In the genomic region with DNA sequence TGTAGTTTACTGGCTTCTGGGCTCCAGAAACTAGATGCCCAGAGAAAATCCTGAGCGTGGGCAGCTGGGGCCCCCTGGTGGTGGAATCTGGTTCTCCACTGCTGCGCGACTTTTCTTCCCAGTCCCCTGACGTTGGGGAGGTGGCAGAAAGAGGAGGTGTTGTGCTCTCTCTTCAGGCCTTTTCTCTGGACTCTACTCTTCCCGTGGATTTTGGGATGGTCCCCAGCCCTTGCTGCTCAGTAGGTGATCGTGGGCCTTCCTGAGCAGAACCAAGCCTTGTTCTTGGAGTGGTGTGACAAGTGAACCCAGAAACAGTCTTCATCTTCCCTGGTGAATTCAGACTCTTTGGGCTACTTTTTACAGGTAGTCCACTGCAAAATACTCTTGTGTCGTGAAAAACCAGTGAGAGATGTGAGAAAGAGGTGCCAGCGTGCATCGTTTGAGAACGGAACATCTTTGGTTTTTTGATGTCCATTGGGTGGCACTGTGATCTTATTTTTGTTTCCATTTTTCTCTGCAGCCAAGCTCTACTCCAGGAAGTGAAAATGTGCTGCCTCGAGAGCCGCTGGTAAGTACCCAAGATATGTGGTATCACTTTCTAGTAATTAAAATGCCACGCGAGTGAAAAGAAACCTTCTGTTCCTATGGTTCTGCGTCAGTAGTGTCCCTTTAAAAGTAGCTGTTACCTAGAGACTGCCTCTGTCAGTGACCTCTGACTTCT, we compare ENCODE assay signal across 8 cellular contexts. TPM values are rescaled to one million over a fixed set of nuclear protein-coding genes. Genes with fewer than 3 reads are reported as not detected.
DNase-seq lines count a peak whose midpoint lies in the region; ATAC-seq and TF ChIP-seq lines count a peak whose summit lies in the region.

No MANE protein-coding gene starts in this region.

- CTCF ChIA-PET in HCT116 (lab: Charles Lee), result interaction anchor here (1.0 to 2.9 kb wide), 11 partner anchors 9 to 604 kb away, joined by 3 to 25 read pairs (median 5); partner anchors contain the start of genes CENPS and EXOSC10

- H2AFZ ChIP-seq in HCT116 (ENCODE audit: low read depth, low read length, poor library complexity, severe bottlenecking), result no peak overlapping the region

- H3K4me2 ChIP-seq in HCT116 (ENCODE audit: low read length), result peak overlapping the region; percentile 27; the same call in 1 of the 2 replicates

- no peaks in the 10 kb centered on the region for H3K27me3 ChIP-seq in GM06990 (replicated peaks; ENCODE audit: control insufficient read depth, insufficient read depth, low read length)
- H3K27me3 ChIP-seq in HCT116 (ENCODE audit: insufficient read depth, low read length), result no peaks in the 10 kb centered on the region
- no peaks in the 10 kb centered on the region for H3K27me3 ChIP-seq in heart left ventricle
- H3K27me3 ChIP-seq in prostate gland (replicated peaks; ENCODE audit: insufficient read depth), result no peaks in the 10 kb centered on the region

- H3K36me3 ChIP-seq in GM06990 (ENCODE audit: control insufficient read depth, insufficient read depth, low read length) (peaks cover 4% of the 10 kb centered on the region; the same call in 1 of the 2 replicates), HCT116 (ENCODE audit: control insufficient read depth in 1 of 2, insufficient read depth in 2 of 2, low read length in 2 of 2) (peaks cover 0 to 7% of the 10 kb centered on the region in 2 experiments; a peak in 1 of 4 replicates), heart left ventricle (peaks cover 0 to 14% (median 5%) of the 10 kb centered on the region in 9 donors), prostate gland (no peaks in the 10 kb centered on the region)

- H3K27ac ChIP-seq in HCT116 (ENCODE audit: low read depth, low read length), result no peak overlapping the region
- H3K27ac ChIP-seq in heart left ventricle, result peak overlapping the region in 10 of 12 donors; percentile 33 to 81 (median 58)
- peak overlapping the region; percentile 86 to 90 for H3K27ac ChIP-seq in prostate gland

- H3K4me1 ChIP-seq in HCT116 (ENCODE audit: control insufficient read depth in 1 of 2, insufficient read depth in 2 of 2, low read length in 2 of 2) (peaks cover 0 to 8% of the 10 kb centered on the region in 2 experiments; a peak in 3 of 4 replicates), heart left ventricle (peaks cover 0 to 28% (median 18%) of the 10 kb centered on the region in 12 donors), prostate gland (replicated peaks) (peaks cover 7% of the 10 kb centered on the region)

- no peaks in the 10 kb centered on the region for H3K9me3 Mint-ChIP-seq in activated naive CD8-positive, alpha-beta T cell treated with anti-CD3 and anti-CD28 coated beads for 36 hours

- H3K4me3 Mint-ChIP-seq in activated naive CD8-positive, alpha-beta T cell treated with anti-CD3 and anti-CD28 coated beads for 36 hours, result peak overlapping the region; percentile 70

- peak; percentile 69 for DNase-seq in GM06990 (ENCODE audit: extremely low read depth, insufficient read length)
- DNase-seq in HCT116 (ENCODE audit: low read depth, low spot score), result no peak
- DNase-seq in MV-4-11 (lab: John Stamatoyannopoulos, UW), result peak; percentile 87
- peak; percentile 44 for DNase-seq in SKM-1 (lab: John Stamatoyannopoulos, UW; ENCODE audit: unreplicated experiment)
- peak; percentile 75 for DNase-seq in activated naive CD8-positive, alpha-beta T cell treated with anti-CD3 and anti-CD28 coated beads for 36 hours
- peak; percentile 46 to 82 (median 63) for DNase-seq in heart left ventricle
- peak; percentile 76 for DNase-seq in prostate gland (ENCODE audit: low spot score)
- peak; percentile 86 for DNase-seq in ureter (ENCODE audit: low spot score)

- BruUV-seq in HCT116 (replicated peaks; lab: Mats Ljungman, UMichigan), result no TSS peak

- TF ChIP-seq RAD21 in HCT116 (IDR thresholded peaks at IDR 0.05; ENCODE audit: low read depth), result peak; percentile 90

- peaks cover 7% of the 10 kb centered on the region for H3K36me3 Mint-ChIP-seq in activated naive CD8-positive, alpha-beta T cell treated with anti-CD3 and anti-CD28 coated beads for 36 hours

- POLR2A ChIA-PET in HCT116 (lab: Charles Lee), result no interaction called here

- H3K4me3 ChIP-seq in GM06990 (replicated peaks; ENCODE audit: low read depth, low read length) (peak overlapping the region; percentile 50), HCT116 (replicated peaks in 1 of 2; ENCODE audit: low read depth in 1 of 2, low read length in 2 of 2) (no peak overlapping the region), heart left ventricle (peak overlapping the region in 9 of 12 donors; percentile 11 to 50 (median 30)), prostate gland (no peak overlapping the region)

- peaks cover 48% of the 10 kb centered on the region for H3K4me1 Mint-ChIP-seq in activated naive CD8-positive, alpha-beta T cell treated with anti-CD3 and anti-CD28 coated beads for 36 hours

- H3K79me2 ChIP-seq in HCT116 (ENCODE audit: insufficient read depth, low read length), result peaks cover 96% of the 10 kb centered on the region

- TF ChIP-seq CTCF in GM06990 (IDR thresholded peaks at IDR 0.05; ENCODE audit: insufficient read depth, low read length, poor library complexity, severe bottlenecking) (peak; percentile 95), HCT116 (IDR thresholded peaks at IDR 0.05 in 2 of 3, conservative IDR thresholded peaks at IDR 0.05 in 1 of 3; ENCODE audit: borderline replicate concordance in 1 of 3, insufficient read depth in 1 of 3, low read depth in 2 of 3, low read length in 2 of 3) (peak; percentile 86 to 93 (median 93)), heart left ventricle (IDR thresholded peaks at IDR 0.05) (peak; percentile 76 to 91 (median 87)), prostate gland (IDR thresholded peaks at IDR 0.05) (peak; percentile 93 to 97 (median 95))

- H3K27ac Mint-ChIP-seq in activated naive CD8-positive, alpha-beta T cell treated with anti-CD3 and anti-CD28 coated beads for 36 hours, result peak overlapping the region; percentile 88

- ATAC-seq in HCT116, result peak; percentile 95
- peak; percentile 87 to 89 (median 88) for ATAC-seq in heart left ventricle

- no peaks in the 10 kb centered on the region for H3K9me2 ChIP-seq in HCT116 (ENCODE audit: insufficient read depth)

- 6 to 10% (median 7%) methylated on average over 15 of the region's 15 CpGs for WGBS in heart left ventricle, 4 donors
- 3% methylated on average over 15 of the region's 15 CpGs for WGBS in prostate gland

- peaks cover 5% of the 10 kb centered on the region; the same call in 1 of the 2 replicates for H4K20me1 ChIP-seq in HCT116 (ENCODE audit: insufficient read depth)

- H3K27me3 Mint-ChIP-seq in activated naive CD8-positive, alpha-beta T cell treated with anti-CD3 and anti-CD28 coated beads for 36 hours, result no peaks in the 10 kb centered on the region

- H3K9me3 ChIP-seq in HCT116 (ENCODE audit: control insufficient read depth in 1 of 2, insufficient read depth in 1 of 2, low read depth in 1 of 2, low read length in 2 of 2), result no peaks in the 10 kb centered on the region
- H3K9me3 ChIP-seq in heart left ventricle, result no peaks in the 10 kb centered on the region
- no peaks in the 10 kb centered on the region for H3K9me3 ChIP-seq in prostate gland

- RAD21 ChIA-PET in HCT116 (lab: Charles Lee; ENCODE audit: low non-redundant PET in 1 of 2, low total read pairs in 2 of 2, uncharacterized antibody in 2 of 2, unreplicated experiment in 2 of 2), result interaction anchor here in 1 of 2 experiments (1.5 kb wide), 1 partner anchor 64 kb away, joined by 5 read pairs; the partner anchor contains the start of gene CENPS

- H3K9ac ChIP-seq in HCT116 (ENCODE audit: low read length), result no peak overlapping the region

- no peak for TF ChIP-seq POLR2A in HCT116 (IDR thresholded peaks at IDR 0.05; ENCODE audit: borderline replicate concordance, extremely low read depth, insufficient read depth, insufficient read length)
- no peak for TF ChIP-seq POLR2A in heart left ventricle (IDR thresholded peaks at IDR 0.05)
- TF ChIP-seq POLR2A in prostate gland (IDR thresholded peaks at IDR 0.05), result no peak

- intact Hi-C loops in HCT116 (cut with micrococcal nuclease), result loop anchor here (1.0 kb wide), 2 partner anchors 65 to 118 kb away; partner anchors contain the start of gene CENPS
- intact Hi-C loops in heart left ventricle (cut with DNase I), result loop anchor here (1.0 to 10.0 kb wide), 9 partner anchors 60 to 450 kb away; partner anchors contain the start of gene CENPS (in 8 of the 10)
- intact Hi-C loops in prostate gland (cut with DNase I), result loop anchor here (1.0 kb wide), 1 partner anchor 65 kb away; the partner anchor contains the start of gene CENPS

TF ChIP-seq in HCT116, 20 proteins besides CTCF, POLR2A, EP300 and RAD21:
- TF ChIP-seq SRF (IDR thresholded peaks at IDR 0.05; ENCODE audit: low read depth), result no peak
- TF ChIP-seq ZNF274 (IDR thresholded peaks at IDR 0.05; ENCODE audit: low read depth, low read length), result no peak
- TF ChIP-seq, protein P1, sequence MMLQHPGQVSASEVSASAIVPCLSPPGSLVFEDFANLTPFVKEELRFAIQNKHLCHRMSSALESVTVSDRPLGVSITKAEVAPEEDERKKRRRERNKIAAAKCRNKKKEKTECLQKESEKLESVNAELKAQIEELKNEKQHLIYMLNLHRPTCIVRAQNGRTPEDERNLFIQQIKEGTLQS (IDR thresholded peaks at IDR 0.05), result no peak

RNA-seq across cellular contexts. Expression of gene PEX14, which starts 20.2 kb away (rescaled TPM):
- total RNA-seq in HCT116 (2021; ENCODE audit: unreplicated experiment), result 29.3 TPM
- 28.7 and 29.0 TPM in 2 replicates for polyA plus RNA-seq in HCT116 (2012)
- 10 to 100 TPM; 19.1 to 19.6 TPM for total RNA-seq in activated naive CD8-positive, alpha-beta T cell treated with anti-CD3 and anti-CD28 coated beads for 36 hours
- total RNA-seq in heart left ventricle, result 10 to 100 TPM; 14.9 to 25.1 (median 19.6) TPM
- polyA plus RNA-seq in heart left ventricle, result 10 to 100 TPM; 24.2 to 28.7 TPM
- 10 to 100 TPM; 26.1 to 34.7 TPM for total RNA-seq in prostate gland
- total RNA-seq in ureter, result 47.6 TPM

RNA-seq across cellular contexts. Expression of gene DFFA, which starts 22.6 kb away (rescaled TPM):
- total RNA-seq in HCT116 (2021; ENCODE audit: unreplicated experiment) (67.7 TPM), heart left ventricle (10 to 100 TPM; 16.0 to 27.6 (median 24.5) TPM), prostate gland (10 to 100 TPM; 24.8 to 35.5 TPM), ureter (36.1 TPM)
- polyA plus RNA-seq in HCT116 (2012), result 37.5 and 41.0 TPM in 2 replicates
- 100 to 1,000 TPM; 102 to 103 TPM for total RNA-seq in activated naive CD8-positive, alpha-beta T cell treated with anti-CD3 and anti-CD28 coated beads for 36 hours
- polyA plus RNA-seq in heart left ventricle, result 10 to 100 TPM; 10.4 to 26.0 TPM

RNA-seq across cellular contexts. Expression of gene CORT, which starts 45.1 kb away (rescaled TPM):
- total RNA-seq in HCT116 (2021; ENCODE audit: unreplicated experiment) (0.84 TPM), heart left ventricle (under 1 TPM in 2 of 9 donors, not detected in 7; 0.19 to 0.37 TPM), prostate gland (1 to 10 TPM; 1.1 to 1.4 TPM), ureter (0.47 TPM)
- 0.20 and 0.29 TPM in 2 replicates for polyA plus RNA-seq in HCT116 (2012)
- total RNA-seq in activated naive CD8-positive, alpha-beta T cell treated with anti-CD3 and anti-CD28 coated beads for 36 hours, result not detected
- not detected for polyA plus RNA-seq in heart left ventricle

Comparison
In these comparisons a context has a peak if more than half of its experiments do, and no peak if none do; other contexts are left out.
1. H3K4me3 ChIP-seq: peak in GM06990 (single experiment) and heart left ventricle (9 of 12); none in HCT116 (0 of 2) and prostate gland (0 of 2).
2. Peak in every context shown above with its lines, with median percentiles within 50 percentile points of each other: CTCF ChIP-seq.